Comparison of ENCODE assay signal across 1 cellular context in the genomic region with DNA sequence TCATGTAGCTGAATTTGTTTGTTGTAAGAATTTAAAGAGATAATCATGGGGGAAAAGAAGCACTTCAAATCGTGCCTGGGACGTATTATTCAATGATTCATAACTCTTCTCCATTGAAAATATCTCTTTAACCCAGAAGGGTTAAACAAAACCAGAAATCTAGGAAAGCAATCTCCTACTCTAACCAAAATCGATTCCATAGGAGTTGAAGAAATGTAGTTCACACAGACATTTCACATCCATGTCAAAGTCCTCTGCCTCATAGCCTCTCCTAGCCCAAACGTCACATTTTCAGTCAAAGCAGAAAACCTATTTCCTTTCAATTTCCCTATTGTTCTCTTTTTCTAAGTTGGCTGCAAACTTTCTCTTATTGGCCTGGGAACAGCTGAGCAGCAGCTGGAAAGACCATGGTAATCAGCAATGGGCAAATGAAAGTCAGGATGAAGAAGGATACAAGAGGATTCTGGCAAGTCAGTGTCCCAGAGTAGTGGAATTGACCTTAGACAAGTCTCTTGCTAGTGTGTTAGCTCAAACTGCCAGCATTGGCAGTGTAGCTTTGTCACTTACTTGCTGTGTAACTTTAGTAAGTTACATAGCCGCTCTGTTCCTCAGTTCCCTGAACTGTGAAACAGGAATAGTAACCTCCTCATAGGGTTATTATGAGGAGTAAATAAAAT.
TF ChIP-seq lines count a peak whose summit lies in the region.

No MANE protein-coding gene starts in this region.

TF ChIP-seq in H1, 55 proteins besides CTCF, POLR2A, EP300 and RAD21 (continued from another document):
- TF ChIP-seq HDAC2 (IDR thresholded peaks at IDR 0.05; ENCODE audit: borderline replicate concordance in 1 of 2, low read depth in 2 of 2, low read length in 2 of 2), result no peak
- TF ChIP-seq TBP (IDR thresholded peaks at IDR 0.05; ENCODE audit: low read depth, low read length), result no peak
- TF ChIP-seq JUN (IDR thresholded peaks at IDR 0.05; ENCODE audit: low read depth, low read length), result no peak
- TF ChIP-seq CBX8 (IDR thresholded peaks at IDR 0.05; ENCODE audit: borderline replicate concordance, low read depth, low read length), result no peak
- TF ChIP-seq GABPA (IDR thresholded peaks at IDR 0.05; ENCODE audit: borderline replicate concordance, insufficient read depth, low read length), result no peak
- TF ChIP-seq NANOG (IDR thresholded peaks at IDR 0.05; ENCODE audit: insufficient read depth, low read depth, low read length, poor library complexity, severe bottlenecking), result no peak
- TF ChIP-seq RNF2 (IDR thresholded peaks at IDR 0.05; ENCODE audit: borderline replicate concordance, low read depth, low read length, missing control alignments, poor library complexity, severe bottlenecking), result no peak
- TF ChIP-seq RXRA (IDR thresholded peaks at IDR 0.05; ENCODE audit: insufficient read depth, low read depth, low read length), result no peak
